21 cellular contexts compared by ENCODE assay signal in the genomic region with DNA sequence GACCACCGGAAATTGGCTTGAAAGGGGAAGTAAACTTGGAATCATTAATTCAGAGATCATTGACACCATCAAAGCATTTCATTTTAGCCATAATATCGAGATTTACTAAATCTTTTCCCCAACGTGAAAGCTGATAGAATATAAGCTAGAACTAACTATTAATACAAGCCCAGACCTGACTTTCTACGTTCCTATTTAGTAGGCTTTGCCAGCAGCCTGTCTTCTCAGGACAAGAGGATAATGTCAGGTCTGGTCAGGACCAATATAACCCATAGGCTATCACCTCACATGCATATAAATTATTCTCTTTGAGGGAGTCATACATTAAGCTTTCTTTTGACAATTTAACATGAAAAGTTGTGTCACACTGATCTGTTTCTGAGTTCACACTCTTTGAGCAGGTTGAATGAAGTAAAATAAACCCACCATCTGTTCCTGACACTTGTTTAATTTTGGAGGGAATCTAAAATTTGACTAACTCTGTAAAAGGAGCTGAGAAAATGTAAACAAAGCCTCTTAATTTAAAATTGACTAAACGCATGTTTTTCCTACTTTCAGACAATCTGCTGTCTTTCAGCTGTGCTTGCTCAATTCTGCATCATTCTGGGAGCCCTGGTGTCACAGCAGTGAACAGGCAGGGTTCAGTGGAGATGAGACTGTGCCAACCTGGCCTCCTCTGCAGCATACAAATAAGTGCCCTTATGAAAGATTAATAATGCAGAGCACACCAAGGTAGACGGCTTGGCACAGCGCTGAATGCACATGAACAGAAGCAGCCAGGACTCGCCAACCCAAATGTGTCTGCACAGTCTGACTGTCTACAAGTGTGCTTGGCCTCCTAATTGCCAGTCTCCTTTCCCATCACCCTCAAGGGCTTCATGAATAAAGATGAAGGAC.
DNase-seq lines count a peak whose midpoint lies in the region; TF ChIP-seq lines count a peak whose summit lies in the region.
"Had no signal": no experiment of that assay in that cellular context is flagged by ENCODE, and none has a peak within 500 bp of the region (broad histone marks: within the 10 kb centered on the region; RNA-seq: fewer than 3 reads in every experiment).

No MANE protein-coding gene starts in this region.

- no peak overlapping the region for H3K4me3 ChIP-seq in BE2C (ENCODE audit: low read depth, low read length)
- H3K4me3 ChIP-seq: SJSA1, tibial nerve had no signal

- TF ChIP-seq CTCF in BE2C (IDR thresholded peaks at IDR 0.05; ENCODE audit: low read depth, low read length) = no peak

- peak; percentile 89 for DNase-seq in DMS79 treated with DMSO at 0.1 percent for 48 hours (lab: John Stamatoyannopoulos, UW)
- DNase-seq in NCI-H446 (lab: John Stamatoyannopoulos, UW) = peak; percentile 81 to 95
- peak; percentile 51 for DNase-seq in cerebellum (ENCODE audit: low spot score)
- peak; percentile 38 for DNase-seq in middle frontal gyrus (ENCODE audit: extremely low spot score, low spot score)
- no peak for DNase-seq in BE2C
- no peak for DNase-seq in activated naive CD4-positive, alpha-beta T cell treated with anti-CD3 and anti-CD28 coated beads, Interleukin-2, amount 50 U/mL, for 16 hours
- no peak for DNase-seq in cardiac septum (ENCODE audit: low spot score)
- DNase-seq in T-helper 2 cell = no peak
- DNase-seq: activated CD8-positive, alpha-beta memory T cell treated with anti-CD3 and anti-CD28 coated beads, Interleukin-2, amount 50 U/mL, for 4 hours; activated effector memory CD4-positive, alpha-beta T cell treated with Interleukin-2 at 50 U/mL for 16 hours; CD4-positive, CD25-positive, alpha-beta regulatory T cell; DMS53; effector CD4-positive, alpha-beta T cell; GOT3; NCI-H187; OCI-M1; small intestine; stimulated activated naive CD4-positive, alpha-beta T cell treated with Interleukin-2 at 50 U/mL for 16 hours; T-helper 17 cell had no signal

- no peaks in the 10 kb centered on the region for H3K36me3 ChIP-seq in BE2C
- H3K36me3 ChIP-seq: SJSA1, tibial nerve had no signal

- no peaks in the 10 kb centered on the region for H3K27me3 ChIP-seq in BE2C
- H3K27me3 ChIP-seq: SJSA1, tibial nerve had no signal

- H3K4me1 ChIP-seq in BE2C = no peaks in the 10 kb centered on the region
- H3K4me1 ChIP-seq: SJSA1, tibial nerve had no signal

- intact Hi-C loops in cardiac septum (cut with DNase I) = no loop called here

- H3K9me3 ChIP-seq in BE2C = no peaks in the 10 kb centered on the region

Comparison
In these comparisons a context has a peak if more than half of its experiments do, and no peak if none do; other contexts are left out.
1. DNase-seq: peak in DMS79 treated with DMSO at 0.1 percent for 48 hours (single experiment), NCI-H446 (2 of 2), cerebellum (single experiment) and middle frontal gyrus (single experiment); none in BE2C (single experiment), activated naive CD4-positive, alpha-beta T cell treated with anti-CD3 and anti-CD28 coated beads, Interleukin-2, amount 50 U/mL, for 16 hours (single experiment), cardiac septum (single experiment) and T-helper 2 cell (0 of 5).